ENCODE assay signal across 1 cellular context in genomic region chr2:233200790-233201189, GRCh38.
TF ChIP-seq lines count a peak whose summit lies in the region.

No MANE protein-coding gene starts in this region.

TF ChIP-seq in HEK293, 187 proteins besides CTCF, POLR2A, EP300 and RAD21 (continued from another document):
- TF ChIP-seq ZNF654 (tag by site-specific recombination; IDR thresholded peaks at IDR 0.05; ENCODE audit: low read depth) (0 out of 2 replicates have a peak, but pooled peaks have one; percentile 12), ZNF510 (tag by site-specific recombination; IDR thresholded peaks at IDR 0.05; ENCODE audit: insufficient replicate concordance) (peak; percentile 50), ZBTB8A (tag by site-specific recombination; IDR thresholded peaks at IDR 0.05) (peak; percentile 46; the same call in 1 of the 2 replicates), ZNF426 (tag by site-specific recombination; IDR thresholded peaks at IDR 0.05) (peak; percentile 76), ZNF623 (tag by site-specific recombination; IDR thresholded peaks at IDR 0.05) (peak; percentile 44), ZNF664 (tag by site-specific recombination; IDR thresholded peaks at IDR 0.05) (peak; percentile 52; the same call in 1 of the 2 replicates), ZNF292 (tag by site-specific recombination; IDR thresholded peaks at IDR 0.05; ENCODE audit: borderline replicate concordance, low read depth) (0 out of 2 replicates have a peak, but pooled peaks have one; percentile 25), ZNF140 (tag by site-specific recombination; IDR thresholded peaks at IDR 0.05) (peak; percentile 62; the same call in 1 of the 2 replicates)
- TF ChIP-seq, protein P1, sequence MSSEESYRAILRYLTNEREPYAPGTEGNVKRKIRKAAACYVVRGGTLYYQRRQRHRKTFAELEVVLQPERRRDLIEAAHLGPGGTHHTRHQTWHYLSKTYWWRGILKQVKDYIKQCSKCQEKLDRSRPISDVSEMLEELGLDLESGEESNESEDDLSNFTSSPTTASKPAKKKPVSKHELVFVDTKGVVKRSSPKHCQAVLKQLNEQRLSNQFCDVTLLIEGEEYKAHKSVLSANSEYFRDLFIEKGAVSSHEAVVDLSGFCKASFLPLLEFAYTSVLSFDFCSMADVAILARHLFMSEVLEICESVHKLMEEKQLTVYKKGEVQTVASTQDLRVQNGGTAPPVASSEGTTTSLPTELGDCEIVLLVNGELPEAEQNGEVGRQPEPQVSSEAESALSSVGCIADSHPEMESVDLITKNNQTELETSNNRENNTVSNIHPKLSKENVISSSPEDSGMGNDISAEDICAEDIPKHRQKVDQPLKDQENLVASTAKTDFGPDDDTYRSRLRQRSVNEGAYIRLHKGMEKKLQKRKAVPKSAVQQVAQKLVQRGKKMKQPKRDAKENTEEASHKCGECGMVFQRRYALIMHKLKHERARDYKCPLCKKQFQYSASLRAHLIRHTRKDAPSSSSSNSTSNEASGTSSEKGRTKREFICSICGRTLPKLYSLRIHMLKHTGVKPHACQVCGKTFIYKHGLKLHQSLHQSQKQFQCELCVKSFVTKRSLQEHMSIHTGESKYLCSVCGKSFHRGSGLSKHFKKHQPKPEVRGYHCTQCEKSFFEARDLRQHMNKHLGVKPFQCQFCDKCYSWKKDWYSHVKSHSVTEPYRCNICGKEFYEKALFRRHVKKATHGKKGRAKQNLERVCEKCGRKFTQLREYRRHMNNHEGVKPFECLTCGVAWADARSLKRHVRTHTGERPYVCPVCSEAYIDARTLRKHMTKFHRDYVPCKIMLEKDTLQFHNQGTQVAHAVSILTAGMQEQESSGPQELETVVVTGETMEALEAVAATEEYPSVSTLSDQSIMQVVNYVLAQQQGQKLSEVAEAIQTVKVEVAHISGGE (tag by site-specific recombination; conservative IDR thresholded peaks at IDR 0.05; ENCODE audit: low read depth), result peak; percentile 66
